In genomic region chr12:55926738-55927587, GRCh38 we compare ENCODE assay signal across 8 cellular contexts. TPM values are rescaled to one million over a fixed set of nuclear protein-coding genes. Genes with fewer than 3 reads are reported as not detected.
DNase-seq lines count a peak whose midpoint lies in the region; ATAC-seq and TF ChIP-seq lines count a peak whose summit lies in the region.

No MANE protein-coding gene starts in this region.

- H2AFZ ChIP-seq in smooth muscle cell (ENCODE audit: low read depth): peak overlapping the region; percentile 87

- peak overlapping the region; percentile 90 for H3K4me2 ChIP-seq in smooth muscle cell

- H3K4me1 ChIP-seq in breast epithelium: peaks cover 4 to 5% of the 10 kb centered on the region in 2 donors
- H3K4me1 ChIP-seq in smooth muscle cell (ENCODE audit: low read depth): peaks cover 24% of the 10 kb centered on the region

- in situ Hi-C loops in ACHN (cut with HindIII; ENCODE audit: low pct_ligation_motif_present, low pct_unique_long_range_greater_than_20kb, low sequenced_read_pairs): no loop called here

- H4K20me1 ChIP-seq in smooth muscle cell (ENCODE audit: low read depth): peaks cover 13% of the 10 kb centered on the region

- H3K27ac ChIP-seq in VCaP (peak overlapping the region; percentile 100), breast epithelium (peak overlapping the region; percentile 97 to 99), smooth muscle cell (ENCODE audit: low read depth) (peak overlapping the region; percentile 86)

- peaks cover 17% of the 10 kb centered on the region for H3F3A ChIP-seq in smooth muscle cell (ENCODE audit: low read depth)

- peak overlapping the region; percentile 90 for H3K9ac ChIP-seq in smooth muscle cell (ENCODE audit: low read depth)

- H3K36me3 ChIP-seq in breast epithelium: no peaks in the 10 kb centered on the region
- no peaks in the 10 kb centered on the region for H3K36me3 ChIP-seq in smooth muscle cell (ENCODE audit: low read depth)

- ATAC-seq in GM18868 (IDR thresholded peaks at IDR 0.05; ENCODE audit: unreplicated experiment): peak; percentile 42
- ATAC-seq in HG03108 (IDR thresholded peaks at IDR 0.05; ENCODE audit: unreplicated experiment): peak; percentile 41

- DNase-seq in ACHN (peak; percentile 98), NCI-H2196 (lab: John Stamatoyannopoulos, UW; ENCODE audit: unreplicated experiment) (peak; percentile 90), breast epithelium (ENCODE audit: low spot score in 2 of 2) (peak; percentile 87 to 88), iPS-NIHi7 (ENCODE audit: extremely low spot score) (peak; percentile 93), smooth muscle cell (lab: John Stamatoyannopoulos, UW; ENCODE audit: unreplicated experiment) (peak; percentile 85)

- WGBS in smooth muscle cell (ENCODE audit: low lambda C conversion rate): 2% methylated on average over 42 of the region's 42 CpGs

- peak; percentile 38 for TF ChIP-seq POLR2A in breast epithelium (IDR thresholded peaks at IDR 0.05)

- H3K27me3 ChIP-seq in breast epithelium (no peaks in the 10 kb centered on the region), smooth muscle cell (ENCODE audit: low read depth) (no peaks in the 10 kb centered on the region)

- H3K9me3 ChIP-seq in breast epithelium: no peaks in the 10 kb centered on the region
- no peaks in the 10 kb centered on the region for H3K9me3 ChIP-seq in smooth muscle cell (replicated peaks; ENCODE audit: low read depth)

- intact Hi-C loops in breast epithelium (cut with DNase I; ENCODE audit: low total_unique reads): no loop called here

- TF ChIP-seq CTCF in VCaP (conservative IDR thresholded peaks at IDR 0.05): peak; percentile 85
- TF ChIP-seq CTCF in breast epithelium (IDR thresholded peaks at IDR 0.05): peak; percentile 21 to 55 (median 54)
- peak; percentile 86 for TF ChIP-seq CTCF in smooth muscle cell (IDR thresholded peaks at IDR 0.05; ENCODE audit: borderline replicate concordance, insufficient read depth, poor library complexity, severe bottlenecking)

- peaks cover 62% of the 10 kb centered on the region for H3K79me2 ChIP-seq in smooth muscle cell (ENCODE audit: low read depth)

- peak overlapping the region; percentile 79 to 95 (median 95) for H3K4me3 ChIP-seq in breast epithelium
- H3K4me3 ChIP-seq in smooth muscle cell: peak overlapping the region; percentile 82

RNA-seq across cellular contexts. Expression of gene PYM1, which starts 0.7 kb away (rescaled TPM):
- total RNA-seq in breast epithelium (10 to 100 TPM; 25.9 to 38.1 (median 33.0) TPM), smooth muscle cell (28.6 and 36.0 TPM in 2 replicates)
- polyA plus RNA-seq in smooth muscle cell: 48.2 and 51.2 TPM in 2 replicates

RNA-seq across cellular contexts. Expression of gene DGKA, which starts 4.0 kb away (rescaled TPM):
- total RNA-seq in breast epithelium: 10 to 100 TPM; 25.1 to 50.5 (median 44.2) TPM
- 86.0 and 87.1 TPM in 2 replicates for total RNA-seq in smooth muscle cell
- 66.3 and 125 TPM in 2 replicates for polyA plus RNA-seq in smooth muscle cell

RNA-seq across cellular contexts. Expression of gene PMEL, which starts 38.9 kb away (rescaled TPM):
- 10 to 100 TPM in 1 of 3 donors, 1 to 10 TPM in 2; 4.7 to 18.7 (median 7.4) TPM for total RNA-seq in breast epithelium
- total RNA-seq in smooth muscle cell: 1.8 and 4.7 TPM in 2 replicates
- 1.4 and 1.9 TPM in 2 replicates for polyA plus RNA-seq in smooth muscle cell

RNA-seq across cellular contexts. Expression of gene CDK2, which starts 39.7 kb away (rescaled TPM):
- total RNA-seq in breast epithelium (10 to 100 TPM in 2 of 3 donors, 1 to 10 TPM in 1; 8.2 to 27.2 (median 27.1) TPM), smooth muscle cell (36.5 and 37.5 TPM in 2 replicates)
- polyA plus RNA-seq in smooth muscle cell: 25.8 and 33.3 TPM in 2 replicates

RNA-seq across cellular contexts. Expression of gene RAB5B, which starts 46.9 kb away (rescaled TPM):
- 10 to 100 TPM; 74.9 to 98.8 (median 75.7) TPM for total RNA-seq in breast epithelium
- total RNA-seq in smooth muscle cell: 77.2 and 90.4 TPM in 2 replicates
- polyA plus RNA-seq in smooth muscle cell: 81.9 and 93.4 TPM in 2 replicates

Comparison
In these comparisons a context has a peak if more than half of its experiments do, and no peak if none do; other contexts are left out.
1. Peak in every context shown above with its lines: DNase-seq, ATAC-seq, H3K4me3 ChIP-seq and H3K27ac ChIP-seq.